Comparison of ENCODE assay signal across 31 cellular contexts in genomic region chr9:8429768-8430167, GRCh38.
DNase-seq lines count a peak whose midpoint lies in the region; ATAC-seq lines count a peak whose summit lies in the region.
"Had no signal": no experiment of that assay in that cellular context is flagged by ENCODE, and none has a peak within 500 bp of the region (broad histone marks: within the 10 kb centered on the region; RNA-seq: fewer than 3 reads in every experiment).

No MANE protein-coding gene starts in this region.

- H3K9me3 ChIP-seq in CD4-positive, CD25-positive, alpha-beta regulatory T cell (ENCODE audit: control insufficient read depth in 2 of 2, low read length in 2 of 2) = no peaks in the 10 kb centered on the region
- H3K9me3 ChIP-seq in CD8-positive, alpha-beta memory T cell (ENCODE audit: low read length) = no peaks in the 10 kb centered on the region
- H3K9me3 ChIP-seq: esophagus muscularis mucosa, heart right ventricle, right atrium auricular region, SJCRH30, spleen, upper lobe of left lung had no signal

- no peaks in the 10 kb centered on the region for H3K4me1 ChIP-seq in CD4-positive, CD25-positive, alpha-beta regulatory T cell (ENCODE audit: control insufficient read depth, insufficient read depth, low read length, poor library complexity, severe bottlenecking)
- H3K4me1 ChIP-seq in CD8-positive, alpha-beta memory T cell (ENCODE audit: insufficient read depth, low read length) = no peaks in the 10 kb centered on the region
- H3K4me1 ChIP-seq: esophagus muscularis mucosa, foreskin keratinocyte, heart right ventricle, neural progenitor cell, parathyroid adenoma, right atrium auricular region, SJCRH30, spleen, upper lobe of left lung had no signal

- H3K4me1 Mint-ChIP-seq in CD4-positive, CD25-positive, alpha-beta regulatory T cell = peaks cover 15 to 34% (median 25%) of the 10 kb centered on the region in 4 donors
- peaks cover 1 to 47% (median 43%) of the 10 kb centered on the region in 3 donors for H3K4me1 Mint-ChIP-seq in CD8-positive, alpha-beta memory T cell
- peaks cover 32% of the 10 kb centered on the region for H3K4me1 Mint-ChIP-seq in activated CD4-positive, alpha-beta memory T cell treated with anti-CD3 and anti-CD28 coated beads, Interleukin-2, amount 10 ng/mL, durations not matched to agents 7 days and 5 days
- H3K4me1 Mint-ChIP-seq: CD14-positive monocyte had no signal

- H3K36me3 Mint-ChIP-seq in CD4-positive, CD25-positive, alpha-beta regulatory T cell = no peaks in the 10 kb centered on the region
- H3K36me3 Mint-ChIP-seq in CD8-positive, alpha-beta memory T cell = no peaks in the 10 kb centered on the region
- H3K36me3 Mint-ChIP-seq in activated CD4-positive, alpha-beta memory T cell treated with anti-CD3 and anti-CD28 coated beads, Interleukin-2, amount 10 ng/mL, durations not matched to agents 7 days and 5 days (ENCODE audit: low read depth) = peaks cover 2% of the 10 kb centered on the region
- H3K36me3 Mint-ChIP-seq: CD14-positive monocyte, T-cell had no signal

- H3K27me3 ChIP-seq in CD4-positive, CD25-positive, alpha-beta regulatory T cell (ENCODE audit: control insufficient read depth, insufficient read depth, low read length) = no peaks in the 10 kb centered on the region
- H3K27me3 ChIP-seq in CD8-positive, alpha-beta memory T cell (ENCODE audit: insufficient read depth, low read length, poor library complexity, severe bottlenecking) = no peaks in the 10 kb centered on the region
- H3K27me3 ChIP-seq: cardiac muscle cell, esophagus muscularis mucosa, foreskin keratinocyte, heart right ventricle, neural progenitor cell, right atrium auricular region, SJCRH30, spleen, upper lobe of left lung had no signal

- peak overlapping the region; percentile 24 for H3K4me3 ChIP-seq in CD4-positive, CD25-positive, alpha-beta regulatory T cell (ENCODE audit: low read depth, low read length)
- no peak overlapping the region for H3K4me3 ChIP-seq in CD8-positive, alpha-beta memory T cell (ENCODE audit: low read length)
- H3K4me3 ChIP-seq: cardiac muscle cell, esophagus muscularis mucosa, heart right ventricle, neural progenitor cell, right atrium auricular region, SJCRH30, spleen, upper lobe of left lung had no signal

- POLR2A ChIA-PET in CD8-positive, alpha-beta memory T cell (lab: Charles Lee) = no interaction called here
- POLR2A ChIA-PET in activated CD4-positive, alpha-beta memory T cell treated with anti-CD3 and anti-CD28 coated beads, Interleukin-2, amount 10 ng/mL, durations not matched to agents 7 days and 5 days (lab: Charles Lee) = no interaction called here

- peak overlapping the region in 3 of 4 donors; percentile 23 to 55 (median 48) for H3K4me3 Mint-ChIP-seq in CD4-positive, CD25-positive, alpha-beta regulatory T cell
- peak overlapping the region in 4 of 7 donors; percentile 33 to 45 (median 41) for H3K4me3 Mint-ChIP-seq in CD8-positive, alpha-beta memory T cell
- no peak overlapping the region for H3K4me3 Mint-ChIP-seq in activated CD4-positive, alpha-beta memory T cell treated with anti-CD3 and anti-CD28 coated beads, Interleukin-2, amount 10 ng/mL, durations not matched to agents 7 days and 5 days
- H3K4me3 Mint-ChIP-seq: activated naive CD4-positive, alpha-beta T cell treated with anti-CD3 and anti-CD28 coated beads for 36 hours; CD14-positive monocyte; endodermal cell; neural progenitor cell; T-cell had no signal

- H3K27me3 Mint-ChIP-seq in CD4-positive, CD25-positive, alpha-beta regulatory T cell = no peaks in the 10 kb centered on the region
- H3K27me3 Mint-ChIP-seq in CD8-positive, alpha-beta memory T cell = peaks cover 0 to 4% of the 10 kb centered on the region in 2 donors
- no peaks in the 10 kb centered on the region for H3K27me3 Mint-ChIP-seq in activated CD4-positive, alpha-beta memory T cell treated with anti-CD3 and anti-CD28 coated beads, Interleukin-2, amount 10 ng/mL, durations not matched to agents 7 days and 5 days
- H3K27me3 Mint-ChIP-seq: T-cell had no signal

- H3K9me3 Mint-ChIP-seq in CD4-positive, CD25-positive, alpha-beta regulatory T cell = peaks cover 0 to 3% (median 0%) of the 10 kb centered on the region in 7 donors
- H3K9me3 Mint-ChIP-seq in CD8-positive, alpha-beta memory T cell = no peaks in the 10 kb centered on the region
- peaks cover 2% of the 10 kb centered on the region for H3K9me3 Mint-ChIP-seq in activated CD4-positive, alpha-beta memory T cell treated with anti-CD3 and anti-CD28 coated beads, Interleukin-2, amount 10 ng/mL, durations not matched to agents 7 days and 5 days
- H3K9me3 Mint-ChIP-seq: activated naive CD4-positive, alpha-beta T cell treated with anti-CD3 and anti-CD28 coated beads for 36 hours; endodermal cell; neural progenitor cell; T-cell had no signal

- peak; percentile 36 to 66 for ATAC-seq in CD4-positive, CD25-positive, alpha-beta regulatory T cell (ENCODE audit: low read depth in 2 of 2)
- ATAC-seq: foreskin keratinocyte, heart right ventricle, left cardiac atrium had no signal

- intact Hi-C loops in head of caudate nucleus (cut with DNase I) = no loop called here

- peak overlapping the region; percentile 69 to 76 (median 70) for H3K27ac Mint-ChIP-seq in CD4-positive, CD25-positive, alpha-beta regulatory T cell
- peak overlapping the region in 5 of 8 donors; percentile 13 to 82 (median 66) for H3K27ac Mint-ChIP-seq in CD8-positive, alpha-beta memory T cell
- H3K27ac Mint-ChIP-seq in activated CD4-positive, alpha-beta memory T cell treated with anti-CD3 and anti-CD28 coated beads, Interleukin-2, amount 10 ng/mL, durations not matched to agents 7 days and 5 days = peak overlapping the region; percentile 61
- H3K27ac Mint-ChIP-seq: activated naive CD4-positive, alpha-beta T cell treated with anti-CD3 and anti-CD28 coated beads for 36 hours; endodermal cell; neural progenitor cell; T-cell had no signal

- peak overlapping the region; percentile 39 for H3K27ac ChIP-seq in CD4-positive, CD25-positive, alpha-beta regulatory T cell (ENCODE audit: insufficient read depth, low read length, poor library complexity, severe bottlenecking)
- no peak overlapping the region for H3K27ac ChIP-seq in CD8-positive, alpha-beta memory T cell (ENCODE audit: low read depth, low read length)
- H3K27ac ChIP-seq: cardiac muscle cell, esophagus muscularis mucosa, foreskin keratinocyte, heart right ventricle, neural progenitor cell, parathyroid adenoma, right atrium auricular region, SJCRH30, spleen, upper lobe of left lung had no signal

- peak in 1 of 3 donors; percentile 80 for DNase-seq in CD4-positive, CD25-positive, alpha-beta regulatory T cell
- DNase-seq in CD8-positive, alpha-beta memory T cell = no peak
- DNase-seq in activated CD4-positive, alpha-beta memory T cell treated with anti-CD3 and anti-CD28 coated beads, Interleukin-2, amount 10 ng/mL, durations not matched to agents 7 days and 5 days = no peak
- DNase-seq in kidney tubule cell (ENCODE audit: low spot score) (peak; percentile 4), NCI-H510A treated with DMSO at 0.1 percent for 48 hours (lab: John Stamatoyannopoulos, UW) (no peak), SW480 (ENCODE audit: low spot score) (no peak), head of caudate nucleus (no peak)
- DNase-seq: activated CD4-positive, alpha-beta T cell treated with anti-CD3 and anti-CD28 coated beads for 4 hours; activated naive CD4-positive, alpha-beta T cell treated with anti-CD3 and anti-CD28 coated beads for 36 hours; aorta; cortex of kidney; endodermal cell; foreskin keratinocyte; HCEC 1CT; heart right ventricle; left cardiac atrium; MV-4-11; NCI-H1436 treated with DMSO at 0.1 percent for 48 hours; NCI-H345; NCI-H748 treated with DMSO at 0.1 percent for 48 hours; SJCRH30; spleen; stimulated activated CD4-positive, alpha-beta T cell treated with anti-CD3 and anti-CD28 coated beads, Interleukin-2, amount 100 ng/mL, for 48 hours; T-cell; upper lobe of left lung had no signal

- CTCF ChIA-PET in CD8-positive, alpha-beta memory T cell (lab: Charles Lee) = no interaction called here
- CTCF ChIA-PET in activated CD4-positive, alpha-beta memory T cell treated with anti-CD3 and anti-CD28 coated beads, Interleukin-2, amount 10 ng/mL, durations not matched to agents 7 days and 5 days (lab: Charles Lee) = no interaction called here

- no peaks in the 10 kb centered on the region for H3K36me3 ChIP-seq in CD4-positive, CD25-positive, alpha-beta regulatory T cell (ENCODE audit: control insufficient read depth, insufficient read depth, low read length)
- no peaks in the 10 kb centered on the region for H3K36me3 ChIP-seq in CD8-positive, alpha-beta memory T cell (ENCODE audit: insufficient read depth, low read length)
- H3K36me3 ChIP-seq: esophagus muscularis mucosa, heart right ventricle, neural progenitor cell, right atrium auricular region, spleen, upper lobe of left lung had no signal
